Comparison of ENCODE assay signal across 34 cellular contexts in the genomic region with DNA sequence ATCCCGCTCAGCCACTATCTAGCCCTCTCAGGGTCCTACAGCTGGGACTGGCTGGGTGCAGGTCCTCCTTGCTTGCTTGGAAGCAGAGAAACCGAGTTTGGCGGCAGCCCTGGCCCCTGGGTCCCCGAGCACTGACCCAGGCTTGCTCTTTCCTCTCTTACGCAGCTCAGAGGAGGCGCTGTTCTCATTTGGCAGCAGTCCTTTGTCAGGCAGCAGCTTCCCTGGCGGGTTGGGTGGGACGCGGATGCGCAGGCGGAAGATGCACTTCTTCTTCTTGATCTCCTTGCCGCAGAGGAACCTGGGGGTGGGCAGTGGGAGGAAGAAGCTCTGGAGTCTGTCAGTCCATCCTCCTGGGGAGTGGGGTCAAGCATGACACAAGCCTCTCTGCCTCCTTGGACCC.
"Had no signal": no experiment of that assay in that cellular context is flagged by ENCODE, and none has a peak within 500 bp of the region (broad histone marks: within the 10 kb centered on the region; RNA-seq: fewer than 3 reads in every experiment).

No MANE protein-coding gene starts in this region.

- H3K36me3 ChIP-seq: uterus had no signal

- H3K79me2 ChIP-seq: parathyroid adenoma had no signal

- H3K27me3 Mint-ChIP-seq: activated naive CD8-positive, alpha-beta T cell treated with anti-CD3 and anti-CD28 coated beads, Interleukin-2, amount 10 ng/mL, durations not matched to agents 7 days and 5 days; effector memory CD8-positive, alpha-beta T cell; naive thymus-derived CD8-positive, alpha-beta T cell had no signal

- H3K9me3 ChIP-seq: ascending aorta, gastroesophageal sphincter, heart left ventricle, psoas muscle, thoracic aorta, uterus had no signal

- FAIRE-seq: endothelial cell of umbilical vein, TTC549 had no signal

- H3K9me3 Mint-ChIP-seq: activated naive CD8-positive, alpha-beta T cell treated with anti-CD3 and anti-CD28 coated beads, Interleukin-2, amount 10 ng/mL, durations not matched to agents 7 days and 5 days; activated T-helper 2 cell treated with anti-CD3 and anti-CD28 coated beads, Interferon-gamma antibody, Interleukin-2, Interleukin-4, amounts not matched to agents 10 μg/mL and 5 μg/mL and 100 μg/mL, durations not matched to agents 14 hours and 24 hours and 36 hours; brain; effector memory CD8-positive, alpha-beta T cell; immature natural killer cell; naive thymus-derived CD8-positive, alpha-beta T cell; neural crest cell had no signal

- H3K27ac Mint-ChIP-seq: activated T-helper 2 cell treated with anti-CD3 and anti-CD28 coated beads, Interferon-gamma antibody, Interleukin-2, Interleukin-4, amounts not matched to agents 10 μg/mL and 5 μg/mL and 100 μg/mL, durations not matched to agents 14 hours and 24 hours and 36 hours; brain; immature natural killer cell had no signal

- H3K4me3 ChIP-seq: ascending aorta, cardiac muscle cell, coronary artery, gastroesophageal sphincter, heart left ventricle, psoas muscle, smooth muscle cell, thoracic aorta, uterus had no signal

- H3K4me1 Mint-ChIP-seq: brain, neural crest cell had no signal

- H3K4me3 Mint-ChIP-seq: activated naive CD8-positive, alpha-beta T cell treated with anti-CD3 and anti-CD28 coated beads, Interleukin-2, amount 10 ng/mL, durations not matched to agents 7 days and 5 days; brain; effector memory CD8-positive, alpha-beta T cell; immature natural killer cell; naive thymus-derived CD8-positive, alpha-beta T cell; neural crest cell had no signal

- DNase-seq: activated CD4-positive, alpha-beta T cell treated with anti-CD3 and anti-CD28 coated beads for 48 hours; activated CD4-positive, alpha-beta T cell treated with anti-CD3 and anti-CD28 coated beads, Interleukin-2, amount 50 U/mL, for 48 hours; activated CD8-positive, alpha-beta memory T cell treated with anti-CD3 and anti-CD28 coated beads for 24 hours; activated CD8-positive, alpha-beta memory T cell treated with anti-CD3 and anti-CD28 coated beads, Interleukin-2, amount 50 U/mL, for 4 hours; activated naive CD4-positive, alpha-beta T cell treated with Interleukin-2 at 50 U/mL for 16 hours; activated naive CD8-positive, alpha-beta T cell treated with anti-CD3 and anti-CD28 coated beads, Interleukin-2, amount 10 ng/mL, durations not matched to agents 7 days and 5 days; activated T-cell treated with anti-CD3 and anti-CD28 coated beads, Interleukin-2, amount 50 U/mL, for 1 hour; effector memory CD8-positive, alpha-beta T cell; heart left ventricle; hypothalamus; immature natural killer cell; naive thymus-derived CD8-positive, alpha-beta T cell; occipital lobe; psoas muscle; stimulated activated CD4-positive, alpha-beta T cell treated with anti-CD3 and anti-CD28 coated beads, Interleukin-15, amount 100 ng/mL, for 24 hours; stimulated activated CD4-positive, alpha-beta T cell treated with anti-CD3 and anti-CD28 coated beads, Interleukin-2, amount 100 ng/mL, for 24 hours; stimulated activated naive CD8-positive, alpha-beta T cell treated with anti-CD3 and anti-CD28 coated beads, Interleukin-15, Interleukin-2, amounts not matched to agents 100 U/mL and 50 U/mL, for 24 hours; T-helper 1 cell; trophoblast cell; uterus had no signal

- H3K4me2 ChIP-seq: smooth muscle cell had no signal

- ATAC-seq: activated CD4-positive, CD25-positive, alpha-beta regulatory T cell treated with anti-CD3 and anti-CD28 coated beads, Interleukin-2, amount 50 U/mL, for 24 hours; effector memory CD8-positive, alpha-beta T cell; gastroesophageal sphincter; heart left ventricle; naive thymus-derived CD8-positive, alpha-beta T cell; psoas muscle; stimulated activated naive CD8-positive, alpha-beta T cell treated with anti-CD3 and anti-CD28 coated beads, Interleukin-15, Interleukin-2, amounts not matched to agents 100 U/mL and 50 U/mL, for 24 hours had no signal

- H3K9ac ChIP-seq: parathyroid adenoma had no signal

- H3K27me3 ChIP-seq: ascending aorta, cardiac muscle cell, gastroesophageal sphincter, heart left ventricle, uterus had no signal

- H3K4me1 ChIP-seq: ascending aorta, gastroesophageal sphincter, parathyroid adenoma, psoas muscle, uterus had no signal

- H3K27ac ChIP-seq: ascending aorta, cardiac muscle cell, coronary artery, gastroesophageal sphincter, heart left ventricle, parathyroid adenoma, psoas muscle, uterus, VCaP had no signal

- H2AFZ ChIP-seq: parathyroid adenoma had no signal
